Comparison of ENCODE assay signal across 1 cellular context in the genomic region with DNA sequence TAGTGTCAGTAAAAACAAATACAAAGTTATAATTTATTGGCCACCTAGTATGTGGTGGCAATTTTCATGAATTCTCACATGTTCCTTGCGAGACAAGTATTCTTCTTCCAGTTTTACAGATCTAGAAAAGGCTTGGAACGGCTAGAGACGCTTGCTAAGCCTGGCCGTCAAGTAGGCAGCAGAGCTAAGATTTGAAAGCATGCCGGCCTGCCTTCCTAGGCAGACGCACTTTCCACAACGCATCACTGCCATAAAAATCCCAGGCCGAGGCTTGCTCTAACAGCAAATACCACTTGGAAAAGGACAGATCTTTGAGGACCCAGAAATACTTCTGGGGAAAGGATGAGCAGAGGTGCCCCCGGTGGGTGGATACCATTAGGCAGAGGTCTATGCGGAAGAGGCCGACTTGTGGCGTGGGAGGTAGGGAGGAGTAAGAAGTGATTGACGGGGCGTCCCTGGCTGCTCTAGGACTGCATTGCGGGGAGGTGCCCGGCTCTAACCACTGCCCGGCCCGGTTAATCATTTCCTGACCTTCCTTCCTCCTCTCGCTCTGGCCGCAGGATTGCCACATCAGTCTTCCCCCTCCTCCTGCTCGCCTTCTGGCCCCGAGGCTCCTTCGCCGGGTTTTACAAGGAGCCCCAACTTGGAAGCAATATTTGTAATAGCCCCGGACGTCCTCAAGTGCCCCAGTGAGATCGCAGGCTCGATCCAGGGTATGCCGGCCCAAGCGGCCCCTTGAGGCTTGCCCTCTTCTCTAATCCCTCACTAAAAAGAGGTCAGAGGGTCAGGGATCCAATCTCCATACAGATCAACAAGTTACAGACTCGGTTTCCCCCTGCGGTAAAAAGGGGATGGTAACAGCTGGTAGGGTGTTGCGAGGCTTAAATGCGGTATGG.
A peak's percentile ranks its signal among the peaks of the same experiment; 100 is the strongest.
TF ChIP-seq lines count a peak whose summit lies in the region.

No MANE protein-coding gene starts in this region.

TF ChIP-seq in HepG2, 621 proteins besides CTCF, POLR2A, EP300 and RAD21 (continued from another document and continues in another):
- TF ChIP-seq AHDC1 (CRISPR knock-in tag; IDR thresholded peaks at IDR 0.05; ENCODE audit: borderline replicate concordance) (no peak), CSRNP2 (CRISPR knock-in tag; conservative IDR thresholded peaks at IDR 0.05; ENCODE audit: low read depth) (no peak), YY1 (IDR thresholded peaks at IDR 0.05; ENCODE audit: insufficient read depth, insufficient replicate concordance, low read depth, low read length) (peak; percentile 60), ZNF850 (CRISPR knock-in tag; conservative IDR thresholded peaks at IDR 0.05) (0 out of 2 replicates have a peak, but pooled peaks have one; percentile 8), JUNB (CRISPR knock-in tag; IDR thresholded peaks at IDR 0.05; ENCODE audit: borderline replicate concordance) (peak; percentile 8; the same call in 1 of the 2 replicates), NFE2L1 (CRISPR knock-in tag; IDR thresholded peaks at IDR 0.05; ENCODE audit: borderline replicate concordance) (no peak), ZEB1 (IDR thresholded peaks at IDR 0.05; ENCODE audit: insufficient replicate concordance, low read depth) (no peak), TAF1 (CRISPR knock-in tag; IDR thresholded peaks at IDR 0.05) (peak; percentile 37), MAX (IDR thresholded peaks at IDR 0.05) (peak; percentile 44), TGIF2 (CRISPR knock-in tag; IDR thresholded peaks at IDR 0.05) (peak; percentile 70; the same call in 1 of the 2 replicates), SP1 (IDR thresholded peaks at IDR 0.05) (no peak), SP1 (CRISPR knock-in tag; IDR thresholded peaks at IDR 0.05) (no peak; the same call in 1 of the 2 replicates), XRCC5 (optimal IDR thresholded peaks at IDR 0.05; ENCODE audit: low read length) (peak; percentile 17), NFAT5 (CRISPR knock-in tag; IDR thresholded peaks at IDR 0.05) (no peak), ZNF557 (CRISPR knock-in tag; IDR thresholded peaks at IDR 0.05) (no peak), ZNF331 (CRISPR knock-in tag; IDR thresholded peaks at IDR 0.05) (0 out of 2 replicates have a peak, but pooled peaks have one; percentile 5), ZBTB38 (CRISPR knock-in tag; IDR thresholded peaks at IDR 0.05) (peak; percentile 46; the same call in 1 of the 2 replicates), HIC2 (CRISPR knock-in tag; IDR thresholded peaks at IDR 0.05; ENCODE audit: low read depth) (no peak), ZMYM3 (CRISPR knock-in tag; IDR thresholded peaks at IDR 0.05) (peak; percentile 18), ZNF33A (CRISPR knock-in tag; IDR thresholded peaks at IDR 0.05; ENCODE audit: borderline replicate concordance) (no peak), TARDBP (CRISPR knock-in tag; IDR thresholded peaks at IDR 0.05) (peak; percentile 65; the same call in 1 of the 2 replicates), ZNF281 (CRISPR knock-in tag; IDR thresholded peaks at IDR 0.05; ENCODE audit: borderline replicate concordance) (peak; percentile 8; the same call in 1 of the 2 replicates), ZNF224 (CRISPR knock-in tag; IDR thresholded peaks at IDR 0.05) (no peak), ARNTL (CRISPR knock-in tag; IDR thresholded peaks at IDR 0.05) (0 out of 2 replicates have a peak, but pooled peaks have one; percentile 5), PAX8 (CRISPR knock-in tag; IDR thresholded peaks at IDR 0.05; ENCODE audit: borderline replicate concordance) (no peak), ZSCAN12 (CRISPR knock-in tag; IDR thresholded peaks at IDR 0.05) (no peak), POLR2G (IDR thresholded peaks at IDR 0.05; ENCODE audit: low read depth, low read length) (peak; percentile 53), SP4 (CRISPR knock-in tag; IDR thresholded peaks at IDR 0.05) (peak; percentile 55; the same call in 1 of the 2 replicates), ZNF768 (CRISPR knock-in tag; IDR thresholded peaks at IDR 0.05) (no peak), MTF2 (CRISPR knock-in tag; IDR thresholded peaks at IDR 0.05; ENCODE audit: borderline replicate concordance) (no peak)
- TF ChIP-seq, protein P1, sequence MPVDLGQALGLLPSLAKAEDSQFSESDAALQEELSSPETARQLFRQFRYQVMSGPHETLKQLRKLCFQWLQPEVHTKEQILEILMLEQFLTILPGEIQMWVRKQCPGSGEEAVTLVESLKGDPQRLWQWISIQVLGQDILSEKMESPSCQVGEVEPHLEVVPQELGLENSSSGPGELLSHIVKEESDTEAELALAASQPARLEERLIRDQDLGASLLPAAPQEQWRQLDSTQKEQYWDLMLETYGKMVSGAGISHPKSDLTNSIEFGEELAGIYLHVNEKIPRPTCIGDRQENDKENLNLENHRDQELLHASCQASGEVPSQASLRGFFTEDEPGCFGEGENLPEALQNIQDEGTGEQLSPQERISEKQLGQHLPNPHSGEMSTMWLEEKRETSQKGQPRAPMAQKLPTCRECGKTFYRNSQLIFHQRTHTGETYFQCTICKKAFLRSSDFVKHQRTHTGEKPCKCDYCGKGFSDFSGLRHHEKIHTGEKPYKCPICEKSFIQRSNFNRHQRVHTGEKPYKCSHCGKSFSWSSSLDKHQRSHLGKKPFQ (CRISPR knock-in tag; IDR thresholded peaks at IDR 0.05; ENCODE audit: insufficient replicate concordance): no peak
- TF ChIP-seq, protein P2, sequence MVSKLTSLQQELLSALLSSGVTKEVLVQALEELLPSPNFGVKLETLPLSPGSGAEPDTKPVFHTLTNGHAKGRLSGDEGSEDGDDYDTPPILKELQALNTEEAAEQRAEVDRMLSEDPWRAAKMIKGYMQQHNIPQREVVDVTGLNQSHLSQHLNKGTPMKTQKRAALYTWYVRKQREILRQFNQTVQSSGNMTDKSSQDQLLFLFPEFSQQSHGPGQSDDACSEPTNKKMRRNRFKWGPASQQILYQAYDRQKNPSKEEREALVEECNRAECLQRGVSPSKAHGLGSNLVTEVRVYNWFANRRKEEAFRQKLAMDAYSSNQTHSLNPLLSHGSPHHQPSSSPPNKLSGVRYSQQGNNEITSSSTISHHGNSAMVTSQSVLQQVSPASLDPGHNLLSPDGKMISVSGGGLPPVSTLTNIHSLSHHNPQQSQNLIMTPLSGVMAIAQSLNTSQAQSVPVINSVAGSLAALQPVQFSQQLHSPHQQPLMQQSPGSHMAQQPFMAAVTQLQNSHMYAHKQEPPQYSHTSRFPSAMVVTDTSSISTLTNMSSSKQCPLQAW (CRISPR knock-in tag; IDR thresholded peaks at IDR 0.05): peak; percentile 92
